Comparison of ENCODE assay signal across 8 cellular contexts in genomic region chr12:9649532-9649940, GRCh38. TPM values are rescaled to one million over a fixed set of nuclear protein-coding genes. Genes with fewer than 3 reads are reported as not detected.
DNase-seq lines count a peak whose midpoint lies in the region; ATAC-seq, FAIRE-seq and TF ChIP-seq lines count a peak whose summit lies in the region.

No MANE protein-coding gene starts in this region.

- H3K36me3 ChIP-seq in OCI-LY1 (ENCODE audit: insufficient read depth, low read length) (peaks cover 33% of the 10 kb centered on the region), muscle layer of duodenum (ENCODE audit: control insufficient read depth in 1 of 2, insufficient read depth in 2 of 2, low read length in 2 of 2) (peaks cover 6 to 14% of the 10 kb centered on the region in 2 donors)

- DNase-seq in chondrocyte (ENCODE audit: low spot score): no peak
- DNase-seq in NCI-H2081 (lab: John Stamatoyannopoulos, UW): no peak
- DNase-seq in foreskin melanocyte: no peak
- DNase-seq in GM19239 (ENCODE audit: insufficient read length, low spot score): no peak

- H3K4me3 ChIP-seq in OCI-LY1 (ENCODE audit: low read depth, low read length, poor library complexity, severe bottlenecking) (peak overlapping the region; percentile 84), muscle layer of duodenum (ENCODE audit: low read depth in 1 of 2, low read length in 2 of 2) (peak overlapping the region; percentile 88 to 90)

- no peak for FAIRE-seq in GM19239 (lab: Jason Lieb, UNC)

- peaks cover 39% of the 10 kb centered on the region for H3K4me1 ChIP-seq in OCI-LY1 (ENCODE audit: insufficient read depth, low read length, severe bottlenecking)
- H3K4me1 ChIP-seq in muscle layer of duodenum (ENCODE audit: control insufficient read depth in 1 of 2, insufficient read depth in 2 of 2, low read length in 2 of 2): peaks cover 5 to 18% of the 10 kb centered on the region in 2 donors

- peak overlapping the region; percentile 99 for H3K4me2 ChIP-seq in OCI-LY1 (ENCODE audit: low read length)

- no peaks in the 10 kb centered on the region for H3K9me2 ChIP-seq in OCI-LY1 (ENCODE audit: low read depth, low read length)

- ATAC-seq in GM21528 (IDR thresholded peaks at IDR 0.05; ENCODE audit: low FRiP score, unreplicated experiment): no peak

- H3K27ac Mint-ChIP-seq in chondrocyte (ENCODE audit: unreplicated experiment): peak overlapping the region; percentile 69

- H3K9ac ChIP-seq in OCI-LY1 (ENCODE audit: low read length): peak overlapping the region; percentile 84

- no peak overlapping the region for H2AFZ ChIP-seq in OCI-LY1 (ENCODE audit: low read length)

- no peak for TF ChIP-seq CTCF in OCI-LY1 (IDR thresholded peaks at IDR 0.05; ENCODE audit: low read length)
- no peak for TF ChIP-seq CTCF in chondrocyte (IDR thresholded peaks at IDR 0.05)

- H3K4me1 Mint-ChIP-seq in chondrocyte (ENCODE audit: low read depth): peaks cover 45% of the 10 kb centered on the region

- peaks cover 7% of the 10 kb centered on the region for H3K9me3 Mint-ChIP-seq in chondrocyte (ENCODE audit: low read depth)

- peaks cover 11% of the 10 kb centered on the region for H3K79me2 ChIP-seq in OCI-LY1 (ENCODE audit: insufficient read depth, low read length)

- peak overlapping the region; percentile 87 for H3K4me3 Mint-ChIP-seq in chondrocyte (ENCODE audit: unreplicated experiment)

- peaks cover 5% of the 10 kb centered on the region; the same call in 1 of the 2 replicates for H3F3A ChIP-seq in OCI-LY1 (ENCODE audit: insufficient read depth, low read length)

- H3K27me3 ChIP-seq in OCI-LY1 (ENCODE audit: insufficient read depth, low read length) (no peaks in the 10 kb centered on the region), muscle layer of duodenum (ENCODE audit: low read depth, low read length) (no peaks in the 10 kb centered on the region)

- H3K36me3 Mint-ChIP-seq in chondrocyte (ENCODE audit: low read depth): peaks cover 10% of the 10 kb centered on the region

- H4K20me1 ChIP-seq in OCI-LY1 (ENCODE audit: insufficient read depth, low read length): no peaks in the 10 kb centered on the region

- no peaks in the 10 kb centered on the region for H3K27me3 Mint-ChIP-seq in chondrocyte (ENCODE audit: low read depth)

- TF ChIP-seq POLR2A in GM19193 (IDR thresholded peaks at IDR 0.05; ENCODE audit: extremely low read depth, insufficient read depth, insufficient read length): peak; percentile 83

- H3K27ac ChIP-seq in OCI-LY1 (ENCODE audit: low read depth, low read length, poor library complexity, severe bottlenecking): peak overlapping the region; percentile 96
- peak overlapping the region; percentile 85 for H3K27ac ChIP-seq in muscle layer of duodenum (ENCODE audit: low read length)

- peaks cover 3% of the 10 kb centered on the region; the same call in 1 of the 2 replicates for H3K9me3 ChIP-seq in OCI-LY1 (ENCODE audit: low read length)
- no peaks in the 10 kb centered on the region for H3K9me3 ChIP-seq in muscle layer of duodenum (ENCODE audit: control insufficient read depth in 1 of 2, low read length in 2 of 2)

RNA-seq across cellular contexts. Expression of gene CLEC2D, which starts 20.0 kb away (rescaled TPM):
- 3.7 to 5.1 TPM (median 4.6 TPM) in 3 replicates for total RNA-seq in chondrocyte

RNA-seq across cellular contexts. Expression of gene KLRB1, which starts 41.8 kb away (rescaled TPM):
- total RNA-seq in chondrocyte: not detected in 3 replicates
